18 cellular contexts compared by ENCODE assay signal in genomic region chr2:19068206-19068605, GRCh38.
"Had no signal": no experiment of that assay in that cellular context is flagged by ENCODE, and none has a peak within 500 bp of the region (broad histone marks: within the 10 kb centered on the region; RNA-seq: fewer than 3 reads in every experiment).

No MANE protein-coding gene starts in this region.

- ATAC-seq: naive thymus-derived CD4-positive, alpha-beta T cell; natural killer cell treated with Interleukin-12 subunit alpha and Interleukin-12 subunit beta and Interleukin-15 and Interleukin-18, amount 100 ng/mL, for 72 hours; sciatic nerve; stimulated activated naive B cell treated with anti-CD40 and anti-IgM and Interleukin-4, amounts not matched to agents 10 μg/mL and 1 μg/mL and 100 μg/mL, for 72 hours; stimulated activated naive CD8-positive, alpha-beta T cell treated with anti-CD3 and anti-CD28 coated beads, Interleukin-15, Interleukin-2, amounts not matched to agents 100 U/mL and 50 U/mL, for 24 hours; upper lobe of right lung had no signal

- DNase-seq: islet precursor cell; left ventricle myocardium inferior; mesendoderm; naive thymus-derived CD4-positive, alpha-beta T cell; ovary; stimulated activated CD4-positive, alpha-beta T cell treated with anti-CD3 and anti-CD28 coated beads, Interleukin-12 subunit alpha, Interleukin-12 subunit beta, amount 100 ng/mL, for 4 hours; stimulated activated CD4-positive, alpha-beta T cell treated with anti-CD3 and anti-CD28 coated beads, Interleukin-15, amount 100 ng/mL, for 24 hours; stimulated activated CD4-positive, alpha-beta T cell treated with anti-CD3 and anti-CD28 coated beads, Interleukin-2, amount 100 ng/mL, for 24 hours; stimulated activated CD4-positive, alpha-beta T cell treated with anti-CD3 and anti-CD28 coated beads, Interleukin-4, amount 100 ng/mL, for 1 hour; stimulated activated naive B cell treated with anti-CD40 and anti-IgM and Interleukin-4, amounts not matched to agents 10 μg/mL and 1 μg/mL and 100 μg/mL, for 72 hours; stimulated activated naive CD8-positive, alpha-beta T cell treated with anti-CD3 and anti-CD28 coated beads, Interleukin-15, Interleukin-2, amounts not matched to agents 100 U/mL and 50 U/mL, for 24 hours; stomach; testis; thyroid gland; transverse colon; upper lobe of right lung had no signal
